Comparison of ENCODE assay signal across 1 cellular context in genomic region chr17:1179635-1180433, GRCh38.
TF ChIP-seq lines count a peak whose summit lies in the region.

Gene ABR, minus strand, starts transcription at chr17:1179981. Its CDS starts 254 bp downstream, at chr17:1179727.

TF ChIP-seq in HEK293, 187 proteins besides CTCF, POLR2A, EP300 and RAD21 (continued from another document):
- TF ChIP-seq, protein P1, sequence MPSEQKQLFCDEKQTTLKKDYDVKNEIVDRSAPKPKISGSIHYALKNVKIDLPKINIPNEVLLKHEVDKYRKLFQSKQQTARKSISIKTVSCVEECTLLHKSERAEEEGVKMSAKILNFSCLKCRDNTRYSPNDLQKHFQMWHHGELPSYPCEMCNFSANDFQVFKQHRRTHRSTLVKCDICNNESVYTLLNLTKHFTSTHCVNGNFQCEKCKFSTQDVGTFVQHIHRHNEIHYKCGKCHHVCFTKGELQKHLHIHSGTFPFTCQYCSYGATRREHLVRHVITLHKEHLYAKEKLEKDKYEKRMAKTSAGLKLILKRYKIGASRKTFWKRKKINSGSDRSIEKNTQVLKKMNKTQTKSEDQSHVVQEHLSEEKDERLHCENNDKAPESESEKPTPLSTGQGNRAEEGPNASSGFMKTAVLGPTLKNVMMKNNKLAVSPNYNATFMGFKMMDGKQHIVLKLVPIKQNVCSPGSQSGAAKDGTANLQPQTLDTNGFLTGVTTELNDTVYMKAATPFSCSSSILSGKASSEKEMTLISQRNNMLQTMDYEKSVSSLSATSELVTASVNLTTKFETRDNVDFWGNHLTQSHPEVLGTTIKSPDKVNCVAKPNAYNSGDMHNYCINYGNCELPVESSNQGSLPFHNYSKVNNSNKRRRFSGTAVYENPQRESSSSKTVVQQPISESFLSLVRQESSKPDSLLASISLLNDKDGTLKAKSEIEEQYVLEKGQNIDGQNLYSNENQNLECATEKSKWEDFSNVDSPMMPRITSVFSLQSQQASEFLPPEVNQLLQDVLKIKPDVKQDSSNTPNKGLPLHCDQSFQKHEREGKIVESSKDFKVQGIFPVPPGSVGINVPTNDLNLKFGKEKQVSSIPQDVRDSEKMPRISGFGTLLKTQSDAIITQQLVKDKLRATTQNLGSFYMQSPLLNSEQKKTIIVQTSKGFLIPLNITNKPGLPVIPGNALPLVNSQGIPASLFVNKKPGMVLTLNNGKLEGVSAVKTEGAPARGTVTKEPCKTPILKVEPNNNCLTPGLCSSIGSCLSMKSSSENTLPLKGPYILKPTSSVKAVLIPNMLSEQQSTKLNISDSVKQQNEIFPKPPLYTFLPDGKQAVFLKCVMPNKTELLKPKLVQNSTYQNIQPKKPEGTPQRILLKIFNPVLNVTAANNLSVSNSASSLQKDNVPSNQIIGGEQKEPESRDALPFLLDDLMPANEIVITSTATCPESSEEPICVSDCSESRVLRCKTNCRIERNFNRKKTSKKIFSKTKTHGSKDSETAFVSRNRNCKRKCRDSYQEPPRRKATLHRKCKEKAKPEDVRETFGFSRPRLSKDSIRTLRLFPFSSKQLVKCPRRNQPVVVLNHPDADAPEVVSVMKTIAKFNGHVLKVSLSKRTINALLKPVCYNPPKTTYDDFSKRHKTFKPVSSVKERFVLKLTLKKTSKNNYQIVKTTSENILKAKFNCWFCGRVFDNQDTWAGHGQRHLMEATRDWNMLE (tag by site-specific recombination; conservative IDR thresholded peaks at IDR 0.05; ENCODE audit: low read depth): no peak
- 0 out of 2 replicates have a peak, but pooled peaks have one; percentile 25 for TF ChIP-seq ZNF184 (tag by site-specific recombination; IDR thresholded peaks at IDR 0.05)
- TF ChIP-seq GLIS2 (tag by site-specific recombination; IDR thresholded peaks at IDR 0.05): peak; percentile 97
- no peak for TF ChIP-seq ZNF521 (tag by site-specific recombination; IDR thresholded peaks at IDR 0.05)
- TF ChIP-seq ZNF629 (tag by site-specific recombination; IDR thresholded peaks at IDR 0.05): no peak
- TF ChIP-seq KLF17 (tag by site-specific recombination; IDR thresholded peaks at IDR 0.05): peak; percentile 60
- TF ChIP-seq KLF1 (tag by site-specific recombination; IDR thresholded peaks at IDR 0.05): peak; percentile 37; the same call in 1 of the 2 replicates
- TF ChIP-seq ZBTB26 (tag by site-specific recombination; optimal IDR thresholded peaks at IDR 0.05): peak; percentile 65
- no peak for TF ChIP-seq ZNF221 (tag by site-specific recombination; IDR thresholded peaks at IDR 0.05; ENCODE audit: borderline replicate concordance)
- 0 out of 2 replicates have a peak, but pooled peaks have one; percentile 38 for TF ChIP-seq INSM2 (tag by site-specific recombination; IDR thresholded peaks at IDR 0.05)
- TF ChIP-seq ZIC2 (tag by site-specific recombination; IDR thresholded peaks at IDR 0.05): peak; percentile 98
- TF ChIP-seq ZBTB8A (tag by site-specific recombination; IDR thresholded peaks at IDR 0.05): peak; percentile 81
- peak; percentile 73 for TF ChIP-seq ATF2 (tag by site-specific recombination; IDR thresholded peaks at IDR 0.05; ENCODE audit: low read depth)
- TF ChIP-seq KLF16 (tag by site-specific recombination; IDR thresholded peaks at IDR 0.05): peak; percentile 35; the same call in 1 of the 2 replicates
- peak; percentile 41; the same call in 1 of the 2 replicates for TF ChIP-seq SP7 (tag by site-specific recombination; IDR thresholded peaks at IDR 0.05)
- TF ChIP-seq EGR2 (tag by site-specific recombination; IDR thresholded peaks at IDR 0.05; ENCODE audit: low read depth): peak; percentile 57; the same call in 1 of the 2 replicates
- TF ChIP-seq ZNF785 (tag by site-specific recombination; IDR thresholded peaks at IDR 0.05): peak; percentile 33; the same call in 1 of the 2 replicates
- TF ChIP-seq MZF1 (tag by site-specific recombination; IDR thresholded peaks at IDR 0.05; ENCODE audit: borderline replicate concordance): no peak
- no peak for TF ChIP-seq ZNF16 (tag by site-specific recombination; IDR thresholded peaks at IDR 0.05; ENCODE audit: low read depth)
- TF ChIP-seq ZNF670 (tag by site-specific recombination; IDR thresholded peaks at IDR 0.05; ENCODE audit: low read depth): no peak
- TF ChIP-seq ZNF791 (tag by site-specific recombination; IDR thresholded peaks at IDR 0.05): no peak
- TF ChIP-seq ZNF692 (tag by site-specific recombination; IDR thresholded peaks at IDR 0.05): peak; percentile 79
- TF ChIP-seq HIC1 (tag by site-specific recombination; IDR thresholded peaks at IDR 0.05): 0 out of 2 replicates have a peak, but pooled peaks have one; percentile 13
- 0 out of 2 replicates have a peak, but pooled peaks have one; percentile 57 for TF ChIP-seq ZNF600 (tag by site-specific recombination; IDR thresholded peaks at IDR 0.05)
- TF ChIP-seq ZNF513 (tag by site-specific recombination; IDR thresholded peaks at IDR 0.05): no peak
- no peak for TF ChIP-seq MYNN (tag by site-specific recombination; IDR thresholded peaks at IDR 0.05; ENCODE audit: borderline replicate concordance)
- TF ChIP-seq SP2 (tag by site-specific recombination; IDR thresholded peaks at IDR 0.05): peak; percentile 20; the same call in 1 of the 2 replicates
